12 cellular contexts compared by ENCODE assay signal in genomic region chr10:119466655-119467054, GRCh38.
DNase-seq lines count a peak whose midpoint lies in the region; ATAC-seq, FAIRE-seq and TF ChIP-seq lines count a peak whose summit lies in the region.
"Had no signal": no experiment of that assay in that cellular context is flagged by ENCODE, and none has a peak within 500 bp of the region (broad histone marks: within the 10 kb centered on the region; RNA-seq: fewer than 3 reads in every experiment).

No MANE protein-coding gene starts in this region.

- H3K27me3 ChIP-seq in BLaER1 treated with 17β-estradiol and CSF1 and Interleukin-3, amounts not matched to agents 10 nM and 100 nM = no peaks in the 10 kb centered on the region

- peaks cover 13 to 24% (median 17%) of the 10 kb centered on the region in 11 experiments for H3K9me3 ChIP-seq in BLaER1 treated with 17β-estradiol and CSF1 and Interleukin-3, amounts not matched to agents 10 nM and 100 nM (replicated peaks in 1 of 11)

- no peak for FAIRE-seq in frontal cortex (lab: Jason Lieb, UNC)
- no peak for FAIRE-seq in HTR-8/SVneo (lab: Jason Lieb, UNC)

- peaks cover 3% of the 10 kb centered on the region for H3K36me3 Mint-ChIP-seq in WTC11

- ATAC-seq in WTC11 (no peak), GM18498 (IDR thresholded peaks at IDR 0.05; ENCODE audit: unreplicated experiment) (no peak)

- H3K9me3 Mint-ChIP-seq in WTC11 = peaks cover 15% of the 10 kb centered on the region

- no peaks in the 10 kb centered on the region for H4K20me1 ChIP-seq in BLaER1 treated with 17β-estradiol and CSF1 and Interleukin-3, amounts not matched to agents 10 nM and 100 nM

- H3K9ac ChIP-seq in BLaER1 treated with 17β-estradiol and CSF1 and Interleukin-3, amounts not matched to agents 10 nM and 100 nM = no peak overlapping the region

- H3K27me3 Mint-ChIP-seq in WTC11 (ENCODE audit: low read depth) = peaks cover 3% of the 10 kb centered on the region; the same call in 1 of the 2 replicates

- no peak overlapping the region for H3K27ac Mint-ChIP-seq in WTC11

- peak overlapping the region in 9 of 11 experiments; percentile 0 to 65 (median 46); a peak in 14 of 22 replicates for H3K4me2 ChIP-seq in BLaER1 treated with 17β-estradiol and CSF1 and Interleukin-3, amounts not matched to agents 10 nM and 100 nM

- H3K4me1 Mint-ChIP-seq in WTC11 = no peaks in the 10 kb centered on the region

- no peak overlapping the region for H3K4me3 ChIP-seq in BLaER1 treated with 17β-estradiol and CSF1 and Interleukin-3, amounts not matched to agents 10 nM and 100 nM

- peaks cover 13 to 33% (median 25%) of the 10 kb centered on the region in 10 experiments for H3K4me1 ChIP-seq in BLaER1 treated with 17β-estradiol and CSF1 and Interleukin-3, amounts not matched to agents 10 nM and 100 nM

- H3K4me3 Mint-ChIP-seq in WTC11 = no peak overlapping the region

- no peak for TF ChIP-seq CTCF in WTC11 (IDR thresholded peaks at IDR 0.05)

- CTCF ChIA-PET in WTC11 (lab: Charles Lee) = interaction anchor here (0.6 to 1.3 kb wide), 2 partner anchors 22 to 162 kb away, joined by 4 to 5 read pairs; no protein-coding TSS in a partner anchor

- POLR2A ChIA-PET in WTC11 (lab: Charles Lee) = no interaction called here

- DNase-seq in H4 (ENCODE audit: low spot score) (peak; percentile 71), glomerular visceral epithelial cell (ENCODE audit: extremely low spot score) (peak; percentile 86), frontal cortex (ENCODE audit: low spot score in 2 of 2) (no peak), WTC11 (ENCODE audit: low spot score) (no peak), HTR-8/SVneo (ENCODE audit: insufficient read length, low spot score) (no peak)
- DNase-seq in activated CD4-positive, alpha-beta T cell treated with anti-CD3 and anti-CD28 coated beads, Interleukin-2, amount 50 U/mL, for 1 hour = peak; percentile 22
- DNase-seq: COR-L47, hippocampal formation, NCI-H2107, nucleus accumbens had no signal

- H3K27ac ChIP-seq in BLaER1 treated with 17β-estradiol and CSF1 and Interleukin-3, amounts not matched to agents 10 nM and 100 nM = no peak overlapping the region

- H3K36me3 ChIP-seq in BLaER1 treated with 17β-estradiol and CSF1 and Interleukin-3, amounts not matched to agents 10 nM and 100 nM = no peaks in the 10 kb centered on the region; a peak in 1 of 22 replicates

TF ChIP-seq in WTC11, 78 proteins besides CTCF, POLR2A, EP300 and RAD21:
- no peak for TF ChIP-seq E2F1 (CRISPR knock-in tag; IDR thresholded peaks at IDR 0.05)
- no peak for TF ChIP-seq GTF2I (CRISPR knock-in tag; conservative IDR thresholded peaks at IDR 0.05)
- TF ChIP-seq ATF3 (CRISPR knock-in tag; conservative IDR thresholded peaks at IDR 0.05) = no peak
- no peak for TF ChIP-seq ZNF512 (CRISPR knock-in tag; IDR thresholded peaks at IDR 0.05; ENCODE audit: borderline replicate concordance)
- TF ChIP-seq TP53 (CRISPR knock-in tag; IDR thresholded peaks at IDR 0.05) = no peak
- no peak for TF ChIP-seq FOXJ3 (CRISPR knock-in tag; IDR thresholded peaks at IDR 0.05; ENCODE audit: borderline replicate concordance)
- no peak for TF ChIP-seq FOXP4 (CRISPR knock-in tag; IDR thresholded peaks at IDR 0.05)
- no peak for TF ChIP-seq FOXK1 (CRISPR knock-in tag; IDR thresholded peaks at IDR 0.05)
- no peak for TF ChIP-seq IRF1 (CRISPR knock-in tag; IDR thresholded peaks at IDR 0.05)
- no peak for TF ChIP-seq CREB1 (CRISPR knock-in tag; IDR thresholded peaks at IDR 0.05)
- no peak for TF ChIP-seq E2F4 (CRISPR knock-in tag; IDR thresholded peaks at IDR 0.05; ENCODE audit: borderline replicate concordance, low read depth)
- no peak for TF ChIP-seq ATF6 (CRISPR knock-in tag; IDR thresholded peaks at IDR 0.05)
- TF ChIP-seq TCF7 (CRISPR knock-in tag; IDR thresholded peaks at IDR 0.05; ENCODE audit: low read depth) = no peak
- no peak for TF ChIP-seq FOXP1 (CRISPR knock-in tag; IDR thresholded peaks at IDR 0.05; ENCODE audit: borderline replicate concordance)
- TF ChIP-seq ZNF671 (CRISPR knock-in tag; IDR thresholded peaks at IDR 0.05) = no peak
- TF ChIP-seq CDX4 (CRISPR knock-in tag; IDR thresholded peaks at IDR 0.05; ENCODE audit: borderline replicate concordance) = no peak
- TF ChIP-seq ZNF138 (CRISPR knock-in tag; conservative IDR thresholded peaks at IDR 0.05) = no peak

Comparison
In these comparisons a context has a peak if more than half of its experiments do, and no peak if none do; other contexts are left out.
1. DNase-seq: peak in H4 (single experiment), activated CD4-positive, alpha-beta T cell treated with anti-CD3 and anti-CD28 coated beads, Interleukin-2, amount 50 U/mL, for 1 hour (single experiment) and glomerular visceral epithelial cell (single experiment); none in frontal cortex (0 of 2), WTC11 (single experiment) and HTR-8/SVneo (single experiment).